8 cellular contexts compared by ENCODE assay signal in genomic region chr12:6554168-6554989, GRCh38. TPM values are rescaled to one million over a fixed set of nuclear protein-coding genes. Genes with fewer than 3 reads are reported as not detected.
DNase-seq lines count a peak whose midpoint lies in the region; ATAC-seq, FAIRE-seq and TF ChIP-seq lines count a peak whose summit lies in the region.

No MANE protein-coding gene starts in this region.

- DNase-seq in GM06990 (ENCODE audit: extremely low read depth, insufficient read length) (peak; percentile 66), NCI-H1694 treated with DMSO at 0.1 percent for 48 hours (lab: John Stamatoyannopoulos, UW) (peak; percentile 12), HepG2 (ENCODE audit: low spot score) (peak; percentile 77)
- peak; percentile 88 for DNase-seq in activated CD4-positive, alpha-beta T cell treated with anti-CD3 and anti-CD28 coated beads for 36 hours
- DNase-seq in stimulated activated CD4-positive, alpha-beta T cell treated with anti-CD3 and anti-CD28 coated beads, TNF-alpha, amount 100 ng/mL, for 24 hours (ENCODE audit: low read depth in 3 of 3): peak in 2 of 3 experiments; percentile 55 to 77

- H3K9ac ChIP-seq in HepG2 (ENCODE audit: insufficient read depth, low read depth, low read length): peak overlapping the region; percentile 80

- no peak for TF ChIP-seq EP300 in HepG2 (IDR thresholded peaks at IDR 0.05; ENCODE audit: low read depth in 2 of 2, low read length in 2 of 2)
- TF ChIP-seq EP300 in HepG2 (CRISPR knock-in tag; IDR thresholded peaks at IDR 0.05; ENCODE audit: borderline replicate concordance): no peak

- POLR2A ChIA-PET in HEK293 (lab: Yijun Ruan, JAX): interaction anchor here (0.6 to 5.7 kb wide), 11 partner anchors 13 to 298 kb away, joined by 3 to 90 read pairs (median 4); partner anchors contain the start of genes GAPDH, MRPL51, NOP2 and PTMS
- POLR2A ChIA-PET in activated CD4-positive, alpha-beta T cell treated with anti-CD3 and anti-CD28 coated beads for 36 hours (lab: Charles Lee): interaction anchor here (0.6 to 1.3 kb wide), 5 partner anchors 16 to 57 kb away, joined by 4 to 5 read pairs (median 5); no protein-coding TSS in a partner anchor
- POLR2A ChIA-PET in HepG2 (lab: Yijun Ruan, JAX): interaction anchor here (1.2 to 9.6 kb wide), 9 partner anchors 8 to 251 kb away, joined by 3 to 108 read pairs (median 4); partner anchors contain the start of genes GAPDH, MLF2 and NOP2

- no peaks in the 10 kb centered on the region for H3K27me3 ChIP-seq in GM06990 (replicated peaks; ENCODE audit: control insufficient read depth, insufficient read depth, low read length)
- no peaks in the 10 kb centered on the region; a peak in 1 of 5 replicates for H3K27me3 ChIP-seq in HepG2 (ENCODE audit: control insufficient read depth in 1 of 2, insufficient read depth in 2 of 2, low read length in 2 of 2)

- TF ChIP-seq CTCF in GM06990 (IDR thresholded peaks at IDR 0.05; ENCODE audit: insufficient read depth, low read length, poor library complexity, severe bottlenecking) (peak; percentile 83), HEK293 (tag by site-specific recombination; IDR thresholded peaks at IDR 0.05) (peak; percentile 82), HepG2 (CRISPR knock-in tag; IDR thresholded peaks at IDR 0.05) (peak; percentile 86)

- peaks cover 7% of the 10 kb centered on the region; the same call in 1 of the 2 replicates for H4K20me1 ChIP-seq in HepG2 (ENCODE audit: insufficient read depth, low read length)

- CTCF ChIA-PET in HEK293 (lab: Yijun Ruan, JAX): interaction anchor here (0.7 to 4.5 kb wide), 8 partner anchors 10 to 270 kb away, joined by 3 to 51 read pairs (median 7); partner anchors contain the start of gene NOP2
- CTCF ChIA-PET in activated CD4-positive, alpha-beta T cell treated with anti-CD3 and anti-CD28 coated beads for 36 hours (lab: Charles Lee): interaction anchor here (0.6 to 13.6 kb wide), 15 partner anchors 9 to 297 kb away, joined by 3 to 141 read pairs (median 4); partner anchors contain the start of genes CD27, CDCA3, GAPDH and NOP2
- CTCF ChIA-PET in HepG2 (lab: Yijun Ruan, JAX; ENCODE audit: low intra/inter-chr PET ratio, low total read pairs): interaction anchor here (0.8 to 1.5 kb wide), 3 partner anchors 16 to 143 kb away, joined by 3 to 4 read pairs (median 4); no protein-coding TSS in a partner anchor

- peak overlapping the region; percentile 89 for H3K4me3 ChIP-seq in GM06990 (replicated peaks; ENCODE audit: low read depth, low read length)
- peak overlapping the region; percentile 88 for H3K4me3 ChIP-seq in HEK293 (ENCODE audit: low read depth, low read length)
- peak overlapping the region; percentile 77 to 95 (median 92) for H3K4me3 ChIP-seq in HepG2 (replicated peaks in 1 of 3; ENCODE audit: insufficient read depth in 1 of 3, low read depth in 2 of 3, low read length in 3 of 3)

- peak overlapping the region; percentile 76 for H3K27ac Mint-ChIP-seq in activated CD4-positive, alpha-beta T cell treated with anti-CD3 and anti-CD28 coated beads for 36 hours
- peak overlapping the region; percentile 84 for H3K27ac Mint-ChIP-seq in dendritic cell treated with granulocyte-macrophage colony-stimulating factor and Interleukin-4, amounts not matched to agents 40 ng/mL and 50 ng/mL, for 4 days

- peak; percentile 68 for ATAC-seq in activated CD4-positive, alpha-beta T cell treated with anti-CD3 and anti-CD28 coated beads for 36 hours
- ATAC-seq in HepG2: peak; percentile 72
- ATAC-seq in GM18873 (IDR thresholded peaks at IDR 0.05; ENCODE audit: low FRiP score, unreplicated experiment): no peak

- in situ Hi-C loops in HepG2 (cut with HindIII; ENCODE audit: extremely low pct_ligation_motif_present, low pct_unique_long_range_greater_than_20kb): no loop called here

- H3K9me3 Mint-ChIP-seq in activated CD4-positive, alpha-beta T cell treated with anti-CD3 and anti-CD28 coated beads for 36 hours (ENCODE audit: low read depth): no peaks in the 10 kb centered on the region
- H3K9me3 Mint-ChIP-seq in dendritic cell treated with granulocyte-macrophage colony-stimulating factor and Interleukin-4, amounts not matched to agents 40 ng/mL and 50 ng/mL, for 4 days: no peaks in the 10 kb centered on the region

- peak; percentile 38; the same call in 1 of the 2 replicates for TF ChIP-seq RAD21 in HepG2 (CRISPR knock-in tag; IDR thresholded peaks at IDR 0.05)

- peak overlapping the region; percentile 95 for H3K4me2 ChIP-seq in HepG2 (ENCODE audit: low read depth, low read length)

- no TSS peak for BruUV-seq in HepG2 (replicated peaks; lab: Mats Ljungman, UMichigan)

- 0 out of 4 replicates have a peak, but pooled peaks of 1 of the 2 experiments have one; percentile 25 for TF ChIP-seq POLR2A in HepG2 (IDR thresholded peaks at IDR 0.05; ENCODE audit: insufficient read depth in 1 of 2, low read depth in 2 of 2, low read length in 2 of 2)

- no peaks in the 10 kb centered on the region for H3K9me3 ChIP-seq in HEK293 (ENCODE audit: control insufficient read depth, insufficient read depth, low read depth, low read length)
- H3K9me3 ChIP-seq in HepG2 (ENCODE audit: low read length): no peaks in the 10 kb centered on the region

- WGBS in HepG2 (ENCODE audit: low lambda C conversion rate): 3% methylated on average over 18 of the region's 21 CpGs

- peaks cover 54% of the 10 kb centered on the region for H3K4me1 Mint-ChIP-seq in activated CD4-positive, alpha-beta T cell treated with anti-CD3 and anti-CD28 coated beads for 36 hours
- H3K4me1 Mint-ChIP-seq in dendritic cell treated with granulocyte-macrophage colony-stimulating factor and Interleukin-4, amounts not matched to agents 40 ng/mL and 50 ng/mL, for 4 days (ENCODE audit: low read depth): peaks cover 68% of the 10 kb centered on the region

- H3K27ac ChIP-seq in HEK293 (ENCODE audit: extremely low read depth, low read depth, low read length) (peak overlapping the region; percentile 80), HepG2 (ENCODE audit: extremely low read length, insufficient read depth, low read length) (peak overlapping the region; percentile 42)

- H2AFZ ChIP-seq in HepG2 (ENCODE audit: low read length): no peak overlapping the region

- peaks cover 47% of the 10 kb centered on the region for H3K79me2 ChIP-seq in HepG2 (ENCODE audit: insufficient read depth, low read length)

- H3K4me3 Mint-ChIP-seq in activated CD4-positive, alpha-beta T cell treated with anti-CD3 and anti-CD28 coated beads for 36 hours: peak overlapping the region; percentile 91
- H3K4me3 Mint-ChIP-seq in dendritic cell treated with granulocyte-macrophage colony-stimulating factor and Interleukin-4, amounts not matched to agents 40 ng/mL and 50 ng/mL, for 4 days: peak overlapping the region; percentile 83

- H3K27me3 Mint-ChIP-seq in activated CD4-positive, alpha-beta T cell treated with anti-CD3 and anti-CD28 coated beads for 36 hours: no peaks in the 10 kb centered on the region
- no peaks in the 10 kb centered on the region for H3K27me3 Mint-ChIP-seq in dendritic cell treated with granulocyte-macrophage colony-stimulating factor and Interleukin-4, amounts not matched to agents 40 ng/mL and 50 ng/mL, for 4 days

- H3K36me3 Mint-ChIP-seq in activated CD4-positive, alpha-beta T cell treated with anti-CD3 and anti-CD28 coated beads for 36 hours (ENCODE audit: low read depth): peaks cover 24% of the 10 kb centered on the region
- peaks cover 70% of the 10 kb centered on the region for H3K36me3 Mint-ChIP-seq in dendritic cell treated with granulocyte-macrophage colony-stimulating factor and Interleukin-4, amounts not matched to agents 40 ng/mL and 50 ng/mL, for 4 days (ENCODE audit: low read depth)

- peaks cover 29% of the 10 kb centered on the region for H3K36me3 ChIP-seq in GM06990 (ENCODE audit: control insufficient read depth, insufficient read depth, low read length)
- H3K36me3 ChIP-seq in HEK293 (ENCODE audit: control insufficient read depth in 2 of 2, insufficient read depth in 1 of 2, low read length in 2 of 2): peaks cover 24 to 60% of the 10 kb centered on the region in 2 experiments
- H3K36me3 ChIP-seq in HepG2 (replicated peaks in 1 of 2; ENCODE audit: control insufficient read depth in 1 of 2, insufficient read depth in 2 of 2, low read length in 2 of 2): peaks cover 15 to 45% of the 10 kb centered on the region in 2 experiments

- intact Hi-C loops in activated CD4-positive, alpha-beta T cell treated with anti-CD3 and anti-CD28 coated beads for 36 hours (cut with DNase I, micrococcal nuclease): loop anchor here in 1 of 2 experiments (5.0 kb wide), 1 partner anchor 217 kb away; no protein-coding TSS in a partner anchor
- intact Hi-C loops in dendritic cell treated with granulocyte-macrophage colony-stimulating factor and Interleukin-4, amounts not matched to agents 40 ng/mL and 50 ng/mL, for 4 days (cut with micrococcal nuclease): no loop called here
- intact Hi-C loops in HepG2 (cut with micrococcal nuclease; ENCODE audit: unreplicated experiment): loop anchor here (5.0 kb wide), 1 partner anchor 143 kb away; no protein-coding TSS in a partner anchor

- H3K4me1 ChIP-seq in HEK293 (ENCODE audit: control insufficient read depth, insufficient read depth, low read length): peaks cover 18% of the 10 kb centered on the region
- peaks cover 43% of the 10 kb centered on the region for H3K4me1 ChIP-seq in HepG2 (ENCODE audit: insufficient read depth, low read length)

- peak; percentile 89 for FAIRE-seq in HepG2 (lab: Jason Lieb, UNC)

RNA-seq across cellular contexts. Expression of gene IFFO1, which starts 1.5 kb away (rescaled TPM):
- total RNA-seq in activated CD4-positive, alpha-beta T cell treated with anti-CD3 and anti-CD28 coated beads for 36 hours: 1 to 10 TPM; 8.1 to 8.4 TPM
- total RNA-seq in HepG2 (2016; rRNA removed; fragmentation: Illumina TruSeq; extraction: Trizol): 7.0 and 12.8 TPM in 2 replicates
- total RNA-seq in HepG2 (2016; cell fraction: cytosol; rRNA removed; fragmentation: Illumina TruSeq; extraction: Trizol; ENCODE audit: low read depth): 2.3 and 2.6 TPM in 2 replicates
- 6.1 and 12.5 TPM in 2 replicates for total RNA-seq in HepG2 (2016; cell fraction: insoluble cytoplasmic fraction; rRNA removed; fragmentation: Illumina TruSeq; extraction: Trizol)
- 4.1 and 5.9 TPM in 2 replicates for total RNA-seq in HepG2 (2016; cell fraction: membrane; rRNA removed; fragmentation: Illumina TruSeq; extraction: Trizol)
- total RNA-seq in HepG2 (2016; cell fraction: nucleus; rRNA removed; fragmentation: Illumina TruSeq; extraction: Trizol): 13.7 and 16.1 TPM in 2 replicates
- polyA plus RNA-seq in HepG2 (2011; rRNA removed): 14.6 and 18.3 TPM in 2 replicates
- 7.8 and 9.6 TPM in 2 replicates for polyA plus RNA-seq in HepG2 (2011; cell fraction: cytosol; rRNA removed)
- 132 TPM in 2 replicates for polyA plus RNA-seq in HepG2 (2011; cell fraction: nucleus; rRNA removed)
- polyA plus RNA-seq in HepG2 (2012): 8.0 and 11.7 TPM in 2 replicates
- polyA plus RNA-seq in HepG2 (2016; cell fraction: cytosol; fragmentation: Illumina TruSeq; extraction: Trizol; ENCODE audit: low read depth): 1.9 TPM in 2 replicates
- polyA plus RNA-seq in HepG2 (2016; cell fraction: insoluble cytoplasmic fraction; fragmentation: Illumina TruSeq; extraction: Trizol; ENCODE audit: low read depth): 6.6 and 8.2 TPM in 2 replicates
- 3.2 and 3.5 TPM in 2 replicates for polyA plus RNA-seq in HepG2 (2016; cell fraction: membrane; fragmentation: Illumina TruSeq; extraction: Trizol; ENCODE audit: low read depth)
- 54.2 and 55.8 TPM in 2 replicates for polyA plus RNA-seq in HepG2 (2016; cell fraction: nucleus; fragmentation: Illumina TruSeq; extraction: Trizol; ENCODE audit: insufficient read depth, low read depth)
- polyA minus RNA-seq in HepG2 (2011; rRNA and poly(A)+ RNA removed; ENCODE audit: low replicate concordance): 0.61 and 11.8 TPM in 2 replicates
- 2.9 and 3.4 TPM in 2 replicates for polyA minus RNA-seq in HepG2 (2011; cell fraction: cytosol; rRNA and poly(A)+ RNA removed)
- polyA minus RNA-seq in HepG2 (2011; cell fraction: nucleus; rRNA and poly(A)+ RNA removed): 12.5 and 14.4 TPM in 2 replicates

RNA-seq across cellular contexts. Expression of gene NOP2, which starts 13.7 kb away (rescaled TPM):
- total RNA-seq in activated CD4-positive, alpha-beta T cell treated with anti-CD3 and anti-CD28 coated beads for 36 hours: 10 to 100 TPM; 93.2 to 97.1 TPM
- 50.0 and 56.7 TPM in 2 replicates for total RNA-seq in HepG2 (2016; rRNA removed; fragmentation: Illumina TruSeq; extraction: Trizol)
- 12.9 and 15.9 TPM in 2 replicates for total RNA-seq in HepG2 (2016; cell fraction: cytosol; rRNA removed; fragmentation: Illumina TruSeq; extraction: Trizol; ENCODE audit: low read depth)
- total RNA-seq in HepG2 (2016; cell fraction: insoluble cytoplasmic fraction; rRNA removed; fragmentation: Illumina TruSeq; extraction: Trizol): 47.8 and 60.1 TPM in 2 replicates
- total RNA-seq in HepG2 (2016; cell fraction: membrane; rRNA removed; fragmentation: Illumina TruSeq; extraction: Trizol): 14.5 and 16.3 TPM in 2 replicates
- total RNA-seq in HepG2 (2016; cell fraction: nucleus; rRNA removed; fragmentation: Illumina TruSeq; extraction: Trizol): 58.7 and 75.9 TPM in 2 replicates
- polyA plus RNA-seq in HepG2 (2011; rRNA removed): 47.3 and 52.9 TPM in 2 replicates
- polyA plus RNA-seq in HepG2 (2011; cell fraction: cytosol; rRNA removed): 23.1 and 25.0 TPM in 2 replicates
- polyA plus RNA-seq in HepG2 (2011; cell fraction: nucleus; rRNA removed): 189 and 191 TPM in 2 replicates
- 39.3 and 51.1 TPM in 2 replicates for polyA plus RNA-seq in HepG2 (2012)
- 5.0 and 5.2 TPM in 2 replicates for polyA plus RNA-seq in HepG2 (2016; cell fraction: cytosol; fragmentation: Illumina TruSeq; extraction: Trizol; ENCODE audit: low read depth)
- 58.8 and 61.3 TPM in 2 replicates for polyA plus RNA-seq in HepG2 (2016; cell fraction: insoluble cytoplasmic fraction; fragmentation: Illumina TruSeq; extraction: Trizol; ENCODE audit: low read depth)
- 8.6 and 9.0 TPM in 2 replicates for polyA plus RNA-seq in HepG2 (2016; cell fraction: membrane; fragmentation: Illumina TruSeq; extraction: Trizol; ENCODE audit: low read depth)
- polyA plus RNA-seq in HepG2 (2016; cell fraction: nucleus; fragmentation: Illumina TruSeq; extraction: Trizol; ENCODE audit: insufficient read depth, low read depth): 230 and 250 TPM in 2 replicates
- 70.3 and 126 TPM in 2 replicates for polyA minus RNA-seq in HepG2 (2011; rRNA and poly(A)+ RNA removed; ENCODE audit: low replicate concordance)
- polyA minus RNA-seq in HepG2 (2011; cell fraction: cytosol; rRNA and poly(A)+ RNA removed): 17.4 and 20.0 TPM in 2 replicates
- 63.5 and 67.9 TPM in 2 replicates for polyA minus RNA-seq in HepG2 (2011; cell fraction: nucleus; rRNA and poly(A)+ RNA removed)

RNA-seq across cellular contexts. Expression of gene GAPDH, which starts 20.1 kb away (rescaled TPM):
- total RNA-seq in activated CD4-positive, alpha-beta T cell treated with anti-CD3 and anti-CD28 coated beads for 36 hours: 1,000 to 10,000 TPM; 7,289 to 9,770 TPM
- total RNA-seq in HepG2 (2016; rRNA removed; fragmentation: Illumina TruSeq; extraction: Trizol): 3,038 and 4,052 TPM in 2 replicates
- 4,250 and 4,349 TPM in 2 replicates for total RNA-seq in HepG2 (2016; cell fraction: cytosol; rRNA removed; fragmentation: Illumina TruSeq; extraction: Trizol; ENCODE audit: low read depth)
- 3,016 and 4,088 TPM in 2 replicates for total RNA-seq in HepG2 (2016; cell fraction: insoluble cytoplasmic fraction; rRNA removed; fragmentation: Illumina TruSeq; extraction: Trizol)
- 3,384 and 3,615 TPM in 2 replicates for total RNA-seq in HepG2 (2016; cell fraction: membrane; rRNA removed; fragmentation: Illumina TruSeq; extraction: Trizol)
- 1,080 and 1,144 TPM in 2 replicates for total RNA-seq in HepG2 (2016; cell fraction: nucleus; rRNA removed; fragmentation: Illumina TruSeq; extraction: Trizol)
- polyA plus RNA-seq in HepG2 (2011; rRNA removed): 12,395 and 12,722 TPM in 2 replicates
- 13,143 and 20,886 TPM in 2 replicates for polyA plus RNA-seq in HepG2 (2011; cell fraction: cytosol; rRNA removed)
- 4,563 and 5,385 TPM in 2 replicates for polyA plus RNA-seq in HepG2 (2011; cell fraction: nucleus; rRNA removed)
- polyA plus RNA-seq in HepG2 (2012): 4,491 and 5,608 TPM in 2 replicates
- polyA plus RNA-seq in HepG2 (2016; cell fraction: cytosol; fragmentation: Illumina TruSeq; extraction: Trizol; ENCODE audit: low read depth): 5,853 and 5,973 TPM in 2 replicates
- 5,263 and 5,331 TPM in 2 replicates for polyA plus RNA-seq in HepG2 (2016; cell fraction: insoluble cytoplasmic fraction; fragmentation: Illumina TruSeq; extraction: Trizol; ENCODE audit: low read depth)
- polyA plus RNA-seq in HepG2 (2016; cell fraction: membrane; fragmentation: Illumina TruSeq; extraction: Trizol; ENCODE audit: low read depth): 4,187 and 4,205 TPM in 2 replicates
- 2,003 and 2,068 TPM in 2 replicates for polyA plus RNA-seq in HepG2 (2016; cell fraction: nucleus; fragmentation: Illumina TruSeq; extraction: Trizol; ENCODE audit: insufficient read depth, low read depth)
- 14,131 and 14,841 TPM in 2 replicates for polyA minus RNA-seq in HepG2 (2011; rRNA and poly(A)+ RNA removed; ENCODE audit: low replicate concordance)
- polyA minus RNA-seq in HepG2 (2011; cell fraction: cytosol; rRNA and poly(A)+ RNA removed): 5,645 and 5,680 TPM in 2 replicates
- 1,044 and 1,523 TPM in 2 replicates for polyA minus RNA-seq in HepG2 (2011; cell fraction: nucleus; rRNA and poly(A)+ RNA removed)

RNA-seq across cellular contexts. Expression of gene CHD4, which starts 52.8 kb away (rescaled TPM):
- 100 to 1,000 TPM; 279 to 322 TPM for total RNA-seq in activated CD4-positive, alpha-beta T cell treated with anti-CD3 and anti-CD28 coated beads for 36 hours
- 148 and 156 TPM in 2 replicates for total RNA-seq in HepG2 (2016; rRNA removed; fragmentation: Illumina TruSeq; extraction: Trizol)
- 15.5 and 17.3 TPM in 2 replicates for total RNA-seq in HepG2 (2016; cell fraction: cytosol; rRNA removed; fragmentation: Illumina TruSeq; extraction: Trizol; ENCODE audit: low read depth)
- 147 and 150 TPM in 2 replicates for total RNA-seq in HepG2 (2016; cell fraction: insoluble cytoplasmic fraction; rRNA removed; fragmentation: Illumina TruSeq; extraction: Trizol)
- total RNA-seq in HepG2 (2016; cell fraction: membrane; rRNA removed; fragmentation: Illumina TruSeq; extraction: Trizol): 36.3 and 39.7 TPM in 2 replicates
- total RNA-seq in HepG2 (2016; cell fraction: nucleus; rRNA removed; fragmentation: Illumina TruSeq; extraction: Trizol): 250 and 271 TPM in 2 replicates
- 76.2 and 82.8 TPM in 2 replicates for polyA plus RNA-seq in HepG2 (2011; rRNA removed)
- 64.8 and 67.1 TPM in 2 replicates for polyA plus RNA-seq in HepG2 (2011; cell fraction: cytosol; rRNA removed)
- 148 and 172 TPM in 2 replicates for polyA plus RNA-seq in HepG2 (2011; cell fraction: nucleus; rRNA removed)
- polyA plus RNA-seq in HepG2 (2012): 74.3 and 85.1 TPM in 2 replicates
- 8.7 and 9.0 TPM in 2 replicates for polyA plus RNA-seq in HepG2 (2016; cell fraction: cytosol; fragmentation: Illumina TruSeq; extraction: Trizol; ENCODE audit: low read depth)
- 121 and 138 TPM in 2 replicates for polyA plus RNA-seq in HepG2 (2016; cell fraction: insoluble cytoplasmic fraction; fragmentation: Illumina TruSeq; extraction: Trizol; ENCODE audit: low read depth)
- polyA plus RNA-seq in HepG2 (2016; cell fraction: membrane; fragmentation: Illumina TruSeq; extraction: Trizol; ENCODE audit: low read depth): 17.5 and 22.9 TPM in 2 replicates
- 343 and 358 TPM in 2 replicates for polyA plus RNA-seq in HepG2 (2016; cell fraction: nucleus; fragmentation: Illumina TruSeq; extraction: Trizol; ENCODE audit: insufficient read depth, low read depth)
- 130 and 210 TPM in 2 replicates for polyA minus RNA-seq in HepG2 (2011; rRNA and poly(A)+ RNA removed; ENCODE audit: low replicate concordance)
- 76.1 and 89.0 TPM in 2 replicates for polyA minus RNA-seq in HepG2 (2011; cell fraction: cytosol; rRNA and poly(A)+ RNA removed)
- polyA minus RNA-seq in HepG2 (2011; cell fraction: nucleus; rRNA and poly(A)+ RNA removed): 87.0 and 130 TPM in 2 replicates

Comparison
In these comparisons a context has a peak if more than half of its experiments do, and no peak if none do; other contexts are left out.
1. DNase-seq: peak in every context shown above with its lines; median percentile 88 in activated CD4-positive, alpha-beta T cell treated with anti-CD3 and anti-CD28 coated beads for 36 hours; 77 in HepG2; 66 in GM06990; 66 in stimulated activated CD4-positive, alpha-beta T cell treated with anti-CD3 and anti-CD28 coated beads, TNF-alpha, amount 100 ng/mL, for 24 hours; 12 in NCI-H1694 treated with DMSO at 0.1 percent for 48 hours.